ENCODE assay signal across 31 cellular contexts in genomic region chr6:119325559-119326240, GRCh38.
"Had no signal": no experiment of that assay in that cellular context is flagged by ENCODE, and none has a peak within 500 bp of the region (broad histone marks: within the 10 kb centered on the region; RNA-seq: fewer than 3 reads in every experiment).

No MANE protein-coding gene starts in this region.

- H3K27me3 ChIP-seq: dorsolateral prefrontal cortex, gastrocnemius medialis, hepatocyte, sigmoid colon, stomach, thyroid gland, upper lobe of left lung, vagina had no signal

- DNase-seq: activated CD4-positive, alpha-beta T cell treated with anti-CD3 and anti-CD28 coated beads, Interleukin-2, amount 50 U/mL, for 1 hour; activated CD4-positive, CD25-positive, alpha-beta regulatory T cell treated with anti-CD3 and anti-CD28 coated beads, Interleukin-2, amount 50 U/mL, for 72 hours; activated CD8-positive, alpha-beta T cell treated with anti-CD3 and anti-CD28 coated beads for 36 hours; activated T-cell treated with anti-CD3 and anti-CD28 coated beads, Interleukin-2, amount 50 U/mL, for 4 hours; anterior cingulate cortex; cerebellar nuclear complex; dorsolateral prefrontal cortex; effector memory CD4-positive, alpha-beta T cell; erythroblast; gastrocnemius medialis; islet precursor cell; left cardiac atrium; mammary epithelial cell; midbrain; naive thymus-derived CD8-positive, alpha-beta T cell; posterior cingulate gyrus; sigmoid colon; small intestine; stimulated activated CD4-positive, alpha-beta T cell treated with anti-CD3 and anti-CD28 coated beads, Interleukin-4, amount 100 ng/mL, for 4 hours; stimulated activated CD8-positive, alpha-beta memory T cell treated with anti-CD3 and anti-CD28 coated beads, Interleukin-4, amount 100 ng/mL, for 48 hours; stomach; thyroid gland; upper lobe of left lung had no signal

- H3K4me3 ChIP-seq: coronary artery, dorsolateral prefrontal cortex, gastrocnemius medialis, hepatocyte, sigmoid colon, stomach, thyroid gland, upper lobe of left lung, vagina had no signal

- H3K36me3 Mint-ChIP-seq: activated naive CD4-positive, alpha-beta T cell treated with anti-CD3 and anti-CD28 coated beads, Interleukin-2, amount 50 U/mL, for 24 hours had no signal

- H3K4me1 ChIP-seq: gastrocnemius medialis, thyroid gland had no signal

- H3K4me3 Mint-ChIP-seq: activated CD8-positive, alpha-beta T cell treated with anti-CD3 and anti-CD28 coated beads for 36 hours; activated naive CD4-positive, alpha-beta T cell treated with anti-CD3 and anti-CD28 coated beads, Interleukin-2, amount 50 U/mL, for 24 hours; activated T-cell treated with anti-CD3 and anti-CD28 coated beads, Interleukin-2, amount 50 U/mL, for 4 hours; naive thymus-derived CD8-positive, alpha-beta T cell; stimulated activated memory B cell treated with anti-CD40 and anti-IgM and Interleukin-4, amounts not matched to agents 10 μg/mL and 1 μg/mL and 100 μg/mL, for 72 hours; T-helper 1 cell treated with Interleukin-12 subunit alpha and Interleukin-12 subunit beta and Interleukin-4 antibody, amounts not matched to agents 30 μg/mL and 1 μg/mL, for 36 hours had no signal

- H3K9me3 Mint-ChIP-seq: activated CD8-positive, alpha-beta T cell treated with anti-CD3 and anti-CD28 coated beads for 36 hours; activated naive CD4-positive, alpha-beta T cell treated with anti-CD3 and anti-CD28 coated beads, Interleukin-2, amount 50 U/mL, for 24 hours; activated T-cell treated with anti-CD3 and anti-CD28 coated beads, Interleukin-2, amount 50 U/mL, for 4 hours; activated T-helper 2 cell treated with anti-CD3 and anti-CD28 coated beads, Interferon-gamma antibody, Interleukin-2, Interleukin-4, amounts not matched to agents 10 μg/mL and 5 μg/mL and 100 μg/mL, durations not matched to agents 14 hours and 24 hours and 36 hours; naive thymus-derived CD8-positive, alpha-beta T cell; stimulated activated memory B cell treated with anti-CD40 and anti-IgM and Interleukin-4, amounts not matched to agents 10 μg/mL and 1 μg/mL and 100 μg/mL, for 72 hours; T-helper 1 cell treated with Interleukin-12 subunit alpha and Interleukin-12 subunit beta and Interleukin-4 antibody, amounts not matched to agents 30 μg/mL and 1 μg/mL, for 36 hours had no signal

- H3K9me3 ChIP-seq: gastrocnemius medialis, sigmoid colon, stomach, thyroid gland, upper lobe of left lung, vagina had no signal

- H3K27ac ChIP-seq: coronary artery, dorsolateral prefrontal cortex, gastrocnemius medialis, hepatocyte, sigmoid colon, stomach, thyroid gland, upper lobe of left lung, vagina had no signal

- H3K36me3 ChIP-seq: gastrocnemius medialis had no signal

- H3K27me3 Mint-ChIP-seq: activated CD8-positive, alpha-beta T cell treated with anti-CD3 and anti-CD28 coated beads for 36 hours; activated naive CD4-positive, alpha-beta T cell treated with anti-CD3 and anti-CD28 coated beads, Interleukin-2, amount 50 U/mL, for 24 hours; naive thymus-derived CD8-positive, alpha-beta T cell; stimulated activated memory B cell treated with anti-CD40 and anti-IgM and Interleukin-4, amounts not matched to agents 10 μg/mL and 1 μg/mL and 100 μg/mL, for 72 hours had no signal

- FAIRE-seq: bronchial epithelial cell, small intestine had no signal

- H3K27ac Mint-ChIP-seq: activated CD8-positive, alpha-beta T cell treated with anti-CD3 and anti-CD28 coated beads for 36 hours; activated naive CD4-positive, alpha-beta T cell treated with anti-CD3 and anti-CD28 coated beads, Interleukin-2, amount 50 U/mL, for 24 hours; activated T-helper 2 cell treated with anti-CD3 and anti-CD28 coated beads, Interferon-gamma antibody, Interleukin-2, Interleukin-4, amounts not matched to agents 10 μg/mL and 5 μg/mL and 100 μg/mL, durations not matched to agents 14 hours and 24 hours and 36 hours; stimulated activated memory B cell treated with anti-CD40 and anti-IgM and Interleukin-4, amounts not matched to agents 10 μg/mL and 1 μg/mL and 100 μg/mL, for 72 hours; T-helper 1 cell treated with Interleukin-12 subunit alpha and Interleukin-12 subunit beta and Interleukin-4 antibody, amounts not matched to agents 30 μg/mL and 1 μg/mL, for 36 hours had no signal

- ATAC-seq: activated CD8-positive, alpha-beta T cell treated with anti-CD3 and anti-CD28 coated beads for 36 hours; activated T-cell treated with anti-CD3 and anti-CD28 coated beads, Interleukin-2, amount 50 U/mL, for 4 hours; gastrocnemius medialis; left cardiac atrium; naive thymus-derived CD8-positive, alpha-beta T cell; stimulated activated memory B cell treated with anti-CD40 and anti-IgM and Interleukin-4, amounts not matched to agents 10 μg/mL and 1 μg/mL and 100 μg/mL, for 72 hours had no signal
